Comparison of ENCODE assay signal across 18 cellular contexts in genomic region chr12:11561416-11561815, GRCh38.
A peak's percentile ranks its signal among the peaks of the same experiment; 100 is the strongest.
DNase-seq lines count a peak whose midpoint lies in the region; ATAC-seq, FAIRE-seq and TF ChIP-seq lines count a peak whose summit lies in the region.
"Had no signal": no experiment of that assay in that cellular context is flagged by ENCODE, and none has a peak within 500 bp of the region (broad histone marks: within the 10 kb centered on the region; RNA-seq: fewer than 3 reads in every experiment).

No MANE protein-coding gene starts in this region.

- H3K36me3 ChIP-seq in PC-9 (ENCODE audit: low read depth) = no peaks in the 10 kb centered on the region
- H3K36me3 ChIP-seq in Peyer's patch = no peaks in the 10 kb centered on the region
- H3K36me3 ChIP-seq: SJSA1 had no signal

- TF ChIP-seq POLR2A in Peyer's patch (IDR thresholded peaks at IDR 0.05) = no peak

- no peaks in the 10 kb centered on the region for H3K9me2 ChIP-seq in PC-9 (ENCODE audit: insufficient read depth)

- H4K20me1 ChIP-seq in PC-9 (ENCODE audit: insufficient read depth) = no peaks in the 10 kb centered on the region

- intact Hi-C loops in PC-9 (cut with micrococcal nuclease; ENCODE audit: unreplicated experiment) = no loop called here

- H3F3A ChIP-seq in PC-9 (ENCODE audit: insufficient read depth, low read depth) = peaks cover 8% of the 10 kb centered on the region; the same call in 1 of the 2 replicates

- peak; percentile 84 for FAIRE-seq in endometrium (lab: Jason Lieb, UNC)

- TF ChIP-seq CTCF in PC-9 (conservative IDR thresholded peaks at IDR 0.05) (no peak), Peyer's patch (IDR thresholded peaks at IDR 0.05) (no peak)

- no peak for ATAC-seq in HG03442 (IDR thresholded peaks at IDR 0.05; ENCODE audit: unreplicated experiment)
- ATAC-seq: HCT116 had no signal

- no peaks in the 10 kb centered on the region for H3K9me3 ChIP-seq in PC-9 (ENCODE audit: insufficient read depth, low read depth)
- H3K9me3 ChIP-seq in Peyer's patch = no peaks in the 10 kb centered on the region
- H3K9me3 ChIP-seq: SJSA1 had no signal

- in situ Hi-C loops in Caki2 (cut with HindIII; ENCODE audit: low pct_unique_long_range_greater_than_20kb, low sequenced_read_pairs) = no loop called here

- H3K27me3 ChIP-seq in PC-9 (ENCODE audit: insufficient read depth, low read depth) (no peaks in the 10 kb centered on the region), Peyer's patch (no peaks in the 10 kb centered on the region)
- H3K27me3 ChIP-seq: SJSA1 had no signal

- no peaks in the 10 kb centered on the region for H3K79me2 ChIP-seq in PC-9 (ENCODE audit: low read depth)

- CTCF ChIA-PET in PC-9 (lab: Charles Lee) = no interaction called here

- POLR2A ChIA-PET in PC-9 (lab: Charles Lee; ENCODE audit: unreplicated experiment) = no interaction called here

- peak overlapping the region; percentile 22 for H3K27ac ChIP-seq in PC-9
- no peak overlapping the region for H3K27ac ChIP-seq in Peyer's patch
- H3K27ac ChIP-seq: SJSA1 had no signal

- peaks cover 10% of the 10 kb centered on the region for H3K4me1 ChIP-seq in PC-9 (replicated peaks; ENCODE audit: insufficient read depth)
- H3K4me1 ChIP-seq in Peyer's patch = no peaks in the 10 kb centered on the region

- no peak overlapping the region for H3K4me3 ChIP-seq in PC-9
- H3K4me3 ChIP-seq in Peyer's patch = no peak overlapping the region
- H3K4me3 ChIP-seq: SJSA1 had no signal

- BruUV-seq in PC-9 (replicated peaks; lab: Mats Ljungman, UMichigan) = no TSS peak

- H2AFZ ChIP-seq in PC-9 = no peak overlapping the region

- no peak overlapping the region for H3K4me2 ChIP-seq in PC-9

- peak; percentile 83 for DNase-seq in Caki2 (ENCODE audit: low read depth)
- DNase-seq in PC-9 = no peak
- peak; percentile 83 for DNase-seq in renal cortical epithelial cell (ENCODE audit: low read depth)
- DNase-seq in D341Med (ENCODE audit: low spot score) = no peak
- DNase-seq in Peyer's patch = no peak
- no peak for DNase-seq in NOMO-1 treated with dmso at 0.1 percent for 144 hours (lab: John Stamatoyannopoulos, UW; ENCODE audit: unreplicated experiment)
- DNase-seq: CD4-positive, alpha-beta memory T cell; DMS79; KBM-7; NCI-H1105 treated with DMSO at 0.1 percent for 48 hours; NCI-H1694; NCI-H2107; NCI-H2227 treated with DMSO at 0.1 percent for 48 hours; NCI-H510A treated with DMSO at 0.1 percent for 48 hours had no signal

Comparison
In these comparisons a context has a peak if more than half of its experiments do, and no peak if none do; other contexts are left out.
1. DNase-seq: peak in Caki2 (single experiment) and renal cortical epithelial cell (single experiment); none in PC-9 (0 of 2), D341Med (single experiment), Peyer's patch (0 of 3) and NOMO-1 treated with dmso at 0.1 percent for 144 hours (single experiment).